Comparison of ENCODE assay signal across 8 cellular contexts in the genomic region with DNA sequence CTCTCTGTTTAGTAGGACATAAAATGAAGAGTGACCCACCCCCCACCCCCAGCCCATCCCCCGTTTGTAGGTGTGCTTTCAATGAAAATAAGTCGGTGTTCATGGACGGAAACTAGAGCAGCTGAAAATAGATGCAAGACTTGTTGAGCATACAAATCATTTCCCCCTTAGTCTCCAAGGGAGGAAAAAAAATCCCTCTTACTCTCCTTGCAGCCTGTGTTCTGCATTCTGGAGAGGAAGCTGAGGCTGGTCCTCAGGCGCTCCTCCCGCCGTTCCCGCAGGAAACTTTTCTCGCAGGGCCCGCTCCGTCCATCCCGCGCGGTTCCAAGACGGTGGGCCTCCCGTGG.
A peak's percentile ranks its signal among the peaks of the same experiment; 100 is the strongest.
DNase-seq lines count a peak whose midpoint lies in the region; ATAC-seq and TF ChIP-seq lines count a peak whose summit lies in the region.

No MANE protein-coding gene starts in this region.

- H3K4me3 ChIP-seq in Panc1 (ENCODE audit: low read depth in 2 of 2, low read length in 2 of 2) (peak overlapping the region; percentile 58 to 80), fibroblast of pulmonary artery (replicated peaks; ENCODE audit: low read depth, low read length) (peak overlapping the region; percentile 66)

- no TSS peak for BruUV-seq in Panc1 (replicated peaks; lab: Mats Ljungman, UMichigan)

- POLR2A ChIA-PET in Panc1 (lab: Charles Lee) = no interaction called here

- no peaks in the 10 kb centered on the region for H3K9me3 ChIP-seq in ES-I3 (ENCODE audit: control insufficient read depth, insufficient read depth, low read length)
- H3K9me3 ChIP-seq in Panc1 (ENCODE audit: control insufficient read depth, insufficient read depth, low read depth, low read length) = no peaks in the 10 kb centered on the region

- no peaks in the 10 kb centered on the region for H3K36me3 ChIP-seq in ES-I3 (ENCODE audit: insufficient read depth, low read length)
- no peaks in the 10 kb centered on the region for H3K36me3 ChIP-seq in Panc1 (ENCODE audit: control insufficient read depth, insufficient read depth, low read length)

- intact Hi-C loops in Panc1 (cut with micrococcal nuclease; ENCODE audit: unreplicated experiment) = loop anchor here (5.0 kb wide), 1 partner anchor 262 kb away; no protein-coding TSS in a partner anchor

- DNase-seq in Panc1 (ENCODE audit: low read depth, low spot score) (no peak), fibroblast of pulmonary artery (ENCODE audit: low read depth) (no peak), pons (ENCODE audit: low spot score) (peak; percentile 37), NCI-H187 treated with DMSO at 0.1 percent for 48 hours (lab: John Stamatoyannopoulos, UW) (no peak), cerebellar cortex (ENCODE audit: low spot score) (no peak), NCI-H345 (lab: John Stamatoyannopoulos, UW) (no peak)

- TF ChIP-seq CTCF in Panc1 (IDR thresholded peaks at IDR 0.05) (no peak), fibroblast of pulmonary artery (IDR thresholded peaks at IDR 0.05; ENCODE audit: low read length, missing control alignments) (no peak)

- H3K27ac ChIP-seq in Panc1 (ENCODE audit: low read length) = no peak overlapping the region

- in situ Hi-C loops in Panc1 (cut with HindIII; ENCODE audit: low pct_unique_long_range_greater_than_20kb, low sequenced_read_pairs) = no loop called here

- H3K27me3 ChIP-seq in Panc1 (ENCODE audit: control insufficient read depth, insufficient read depth, low read length) = peaks cover 26% of the 10 kb centered on the region

- peak overlapping the region; percentile 77; the same call in 1 of the 2 replicates for H3K9ac ChIP-seq in ES-I3 (ENCODE audit: low read depth, low read length)

- peak; percentile 66 for ATAC-seq in Panc1
- no peak for ATAC-seq in HG03469 (IDR thresholded peaks at IDR 0.05; ENCODE audit: unreplicated experiment)

- H3K4me1 ChIP-seq in ES-I3 (ENCODE audit: insufficient read depth, low read length) = peaks cover 2% of the 10 kb centered on the region
- no peaks in the 10 kb centered on the region; the same call in 1 of the 2 replicates for H3K4me1 ChIP-seq in Panc1 (ENCODE audit: control insufficient read depth, insufficient read depth, low read length)

- CTCF ChIA-PET in Panc1 (lab: Charles Lee) = no interaction called here
